Comparison of ENCODE assay signal across 1 cellular context in genomic region chr2:212646698-212647097, GRCh38.
TF ChIP-seq lines count a peak whose summit lies in the region.

No MANE protein-coding gene starts in this region.

TF ChIP-seq in SK-N-SH, 30 proteins besides CTCF, POLR2A, EP300 and RAD21 (continued from another document):
- TF ChIP-seq USF2 (IDR thresholded peaks at IDR 0.05; ENCODE audit: borderline replicate concordance, low read depth, low read length) (no peak), CHD2 (IDR thresholded peaks at IDR 0.05; ENCODE audit: low read length, partially characterized antibody) (no peak), SMC3 (IDR thresholded peaks at IDR 0.05; ENCODE audit: low read depth, low read length) (no peak), TCF12 (IDR thresholded peaks at IDR 0.05) (peak; percentile 39; the same call in 1 of the 2 replicates), ZBTB33 (IDR thresholded peaks at IDR 0.05; ENCODE audit: borderline replicate concordance, low read depth) (no peak), USF1 (IDR thresholded peaks at IDR 0.05; ENCODE audit: borderline replicate concordance, low read depth) (no peak), FOXM1 (IDR thresholded peaks at IDR 0.05; ENCODE audit: low read depth) (no peak), YY1 (IDR thresholded peaks at IDR 0.05; ENCODE audit: low read depth) (no peak), MAX (IDR thresholded peaks at IDR 0.05; ENCODE audit: low read depth) (no peak), FOSL2 (IDR thresholded peaks at IDR 0.05; ENCODE audit: borderline replicate concordance, low read depth) (peak; percentile 43; the same call in 1 of the 2 replicates)
